In genomic region chr21:35050348-35051286, GRCh38 we compare ENCODE assay signal across 8 cellular contexts. TPM values are rescaled to one million over a fixed set of nuclear protein-coding genes. Genes with fewer than 3 reads are reported as not detected.
A peak's percentile ranks its signal among the peaks of the same experiment; 100 is the strongest.
DNase-seq lines count a peak whose midpoint lies in the region; TF ChIP-seq lines count a peak whose summit lies in the region.

No MANE protein-coding gene starts in this region.

- H3K4me3 ChIP-seq in smooth muscle cell, result no peak overlapping the region

- H3K27ac ChIP-seq in smooth muscle cell (ENCODE audit: low read depth), result peak overlapping the region; percentile 99

- H4K20me1 ChIP-seq in smooth muscle cell (ENCODE audit: low read depth), result no peaks in the 10 kb centered on the region

- peak; percentile 75 for DNase-seq in SIG-M5 treated with dmso at 0.1 percent for 504 hours (lab: John Stamatoyannopoulos, UW; ENCODE audit: unreplicated experiment)
- no peak for DNase-seq in SIG-M5 (lab: John Stamatoyannopoulos, UW)
- peak; percentile 93 for DNase-seq in MV-4-11 (lab: John Stamatoyannopoulos, UW)
- no peak for DNase-seq in chondrocyte (ENCODE audit: low spot score)
- DNase-seq in smooth muscle cell (lab: John Stamatoyannopoulos, UW; ENCODE audit: unreplicated experiment), result no peak
- no peak for DNase-seq in activated effector memory CD4-positive, alpha-beta T cell treated with anti-CD3 and anti-CD28 coated beads, Interleukin-2, amount 50 U/mL, for 16 hours
- DNase-seq in 8988T, result no peak
- no peak for DNase-seq in stimulated activated CD4-positive, alpha-beta T cell treated with anti-CD3 and anti-CD28 coated beads, Interleukin-4, amount 100 ng/mL, for 24 hours

- H3K4me3 Mint-ChIP-seq in chondrocyte (ENCODE audit: unreplicated experiment), result no peak overlapping the region

- peak overlapping the region; percentile 3 for H2AFZ ChIP-seq in smooth muscle cell (ENCODE audit: low read depth)

- peaks cover 12% of the 10 kb centered on the region for H3K79me2 ChIP-seq in smooth muscle cell (ENCODE audit: low read depth)

- peak overlapping the region; percentile 90 for H3K4me2 ChIP-seq in smooth muscle cell

- H3F3A ChIP-seq in smooth muscle cell (ENCODE audit: low read depth), result peaks cover 21% of the 10 kb centered on the region

- H3K27me3 Mint-ChIP-seq in chondrocyte (ENCODE audit: low read depth), result no peaks in the 10 kb centered on the region

- peaks cover 79% of the 10 kb centered on the region for H3K4me1 Mint-ChIP-seq in chondrocyte (ENCODE audit: low read depth)

- H3K27ac Mint-ChIP-seq in chondrocyte (ENCODE audit: unreplicated experiment), result peak overlapping the region; percentile 76

- no peaks in the 10 kb centered on the region for H3K9me3 ChIP-seq in smooth muscle cell (replicated peaks; ENCODE audit: low read depth)

- TF ChIP-seq CTCF in chondrocyte (IDR thresholded peaks at IDR 0.05), result no peak
- TF ChIP-seq CTCF in smooth muscle cell (IDR thresholded peaks at IDR 0.05; ENCODE audit: borderline replicate concordance, insufficient read depth, poor library complexity, severe bottlenecking), result no peak

- 67% methylated on average over 15 of the region's 15 CpGs for WGBS in smooth muscle cell (ENCODE audit: low lambda C conversion rate)

- no peaks in the 10 kb centered on the region for H3K36me3 Mint-ChIP-seq in chondrocyte (ENCODE audit: low read depth)

- peaks cover 16% of the 10 kb centered on the region for H3K4me1 ChIP-seq in smooth muscle cell (ENCODE audit: low read depth)

- no peaks in the 10 kb centered on the region for H3K27me3 ChIP-seq in smooth muscle cell (ENCODE audit: low read depth)

- H3K36me3 ChIP-seq in smooth muscle cell (ENCODE audit: low read depth), result no peaks in the 10 kb centered on the region

- H3K9ac ChIP-seq in smooth muscle cell (ENCODE audit: low read depth), result peak overlapping the region; percentile 3

- no peaks in the 10 kb centered on the region for H3K9me3 Mint-ChIP-seq in chondrocyte (ENCODE audit: low read depth)

RNA-seq across cellular contexts. Expression of gene RUNX1, which starts 1.5 kb away (rescaled TPM):
- total RNA-seq in chondrocyte, result 37.9 to 73.5 TPM (median 39.7 TPM) in 3 replicates
- total RNA-seq in smooth muscle cell, result 55.6 and 97.6 TPM in 2 replicates
- polyA plus RNA-seq in smooth muscle cell, result 33.4 and 35.1 TPM in 2 replicates

Comparison
In these comparisons a context has a peak if more than half of its experiments do, and no peak if none do; other contexts are left out.
1. DNase-seq: peak in SIG-M5 treated with dmso at 0.1 percent for 504 hours (single experiment) and MV-4-11 (single experiment); none in SIG-M5 (single experiment), chondrocyte (single experiment), smooth muscle cell (single experiment), activated effector memory CD4-positive, alpha-beta T cell treated with anti-CD3 and anti-CD28 coated beads, Interleukin-2, amount 50 U/mL, for 16 hours (single experiment), 8988T (single experiment) and stimulated activated CD4-positive, alpha-beta T cell treated with anti-CD3 and anti-CD28 coated beads, Interleukin-4, amount 100 ng/mL, for 24 hours (single experiment).